Comparison of ENCODE assay signal across 8 cellular contexts in the genomic region with DNA sequence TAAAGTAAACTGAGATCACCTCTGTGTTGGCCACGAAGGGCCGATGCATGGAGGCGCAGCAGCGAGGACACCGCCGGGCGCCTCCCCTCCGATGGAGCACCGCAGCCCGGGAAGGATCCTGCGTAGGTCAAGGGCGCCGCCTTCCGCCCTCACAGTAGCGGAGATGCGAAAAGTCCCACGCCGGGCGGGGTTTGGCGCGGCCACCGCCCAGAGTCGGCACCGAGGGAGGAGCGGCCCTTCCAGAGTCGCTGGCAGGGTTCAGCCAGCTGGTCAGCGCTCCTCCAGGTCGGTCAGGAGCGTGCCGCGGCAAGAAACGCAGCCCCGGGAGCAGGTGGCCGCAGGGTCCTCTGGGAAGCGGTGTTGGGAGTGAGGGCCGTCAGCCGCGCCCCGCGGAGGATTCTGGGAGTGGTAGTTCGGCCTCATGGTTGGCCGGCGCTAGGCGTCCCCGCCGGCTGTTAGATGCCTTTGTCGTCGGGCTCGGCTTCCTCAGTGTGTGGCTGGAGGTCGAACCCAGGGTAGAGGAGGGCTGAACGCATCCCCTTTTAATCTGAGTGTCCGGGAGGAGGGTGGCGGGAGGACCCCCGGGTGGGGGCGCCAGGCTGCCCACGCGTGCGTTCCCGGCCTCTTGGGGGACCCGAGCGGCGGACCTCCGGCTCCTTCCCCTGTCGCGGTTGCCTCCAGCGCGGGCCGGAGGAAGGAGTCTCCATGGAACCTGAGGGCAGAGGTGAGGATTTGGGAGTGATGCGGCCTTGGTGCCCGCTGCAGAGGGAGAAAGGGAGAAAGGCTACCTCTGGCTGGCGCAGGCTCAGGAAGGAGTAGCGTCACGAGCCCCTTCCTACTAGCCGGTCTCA. TPM values are rescaled to one million over a fixed set of nuclear protein-coding genes. Genes with fewer than 3 reads are reported as not detected.
DNase-seq lines count a peak whose midpoint lies in the region; FAIRE-seq and TF ChIP-seq lines count a peak whose summit lies in the region.

A gene (plus strand): TSS at position 411 of the 851 bp plus-strand sequence. CDS start 295 bp downstream, at position 706.

- peak; percentile 33 for FAIRE-seq in G401.6 (lab: Jason Lieb, UNC)

- peak within 1 kb of the TSS; percentile 78 for H3K4me3 ChIP-seq in SJCRH30

- H3K36me3 Mint-ChIP-seq in activated naive CD4-positive, alpha-beta T cell treated with anti-CD3 and anti-CD28 coated beads for 36 hours (ENCODE audit: low read depth), result peaks cover 31% of the 10 kb centered on the region

- CTCF ChIA-PET in activated naive CD4-positive, alpha-beta T cell treated with anti-CD3 and anti-CD28 coated beads for 36 hours (lab: Charles Lee), result no interaction called here

- H3K4me1 ChIP-seq in SJCRH30, result no peaks in the 10 kb centered on the region

- peaks cover 24% of the 10 kb centered on the region for H3K36me3 ChIP-seq in SJCRH30

- peaks cover 12% of the 10 kb centered on the region for H3K4me1 Mint-ChIP-seq in activated naive CD4-positive, alpha-beta T cell treated with anti-CD3 and anti-CD28 coated beads for 36 hours (ENCODE audit: low read depth)

- peaks cover 25% of the 10 kb centered on the region for H3K9me3 Mint-ChIP-seq in activated naive CD4-positive, alpha-beta T cell treated with anti-CD3 and anti-CD28 coated beads for 36 hours

- DNase-seq in GOT3 (lab: John Stamatoyannopoulos, UW) (peak; percentile 35), SJCRH30 (peak; percentile 91 to 92), germinal center (ENCODE audit: low spot score) (peak; percentile 90), non-pigmented ciliary epithelial cell (ENCODE audit: low read depth) (peak; percentile 44), superior temporal gyrus (ENCODE audit: extremely low spot score) (peak; percentile 92)
- peak; percentile 86 for DNase-seq in activated naive CD4-positive, alpha-beta T cell treated with anti-CD3 and anti-CD28 coated beads for 36 hours

- no peaks in the 10 kb centered on the region for H3K27me3 ChIP-seq in SJCRH30

- H3K27ac Mint-ChIP-seq in activated naive CD4-positive, alpha-beta T cell treated with anti-CD3 and anti-CD28 coated beads for 36 hours, result peak within 1 kb of the TSS; percentile 57

- TF ChIP-seq CTCF in LNCAP (IDR thresholded peaks at IDR 0.05), result peak; percentile 61

- peak within 1 kb of the TSS; percentile 88 for H3K4me3 Mint-ChIP-seq in activated naive CD4-positive, alpha-beta T cell treated with anti-CD3 and anti-CD28 coated beads for 36 hours

- intact Hi-C loops in activated naive CD4-positive, alpha-beta T cell treated with anti-CD3 and anti-CD28 coated beads for 36 hours (cut with micrococcal nuclease), result loop anchor here (1.0 to 2.0 kb wide), 8 partner anchors 14 to 333 kb away; a partner anchor contains a TSS

- H3K27me3 Mint-ChIP-seq in activated naive CD4-positive, alpha-beta T cell treated with anti-CD3 and anti-CD28 coated beads for 36 hours (ENCODE audit: low read depth), result no peaks in the 10 kb centered on the region

- H3K27ac ChIP-seq in SJCRH30, result peak within 1 kb of the TSS; percentile 64

- peaks cover 8% of the 10 kb centered on the region for H3K9me3 ChIP-seq in SJCRH30 (replicated peaks)

RNA-seq across cellular contexts. Expression of the gene that starts here (rescaled TPM):
- 5.3 and 6.8 TPM in 2 replicates for total RNA-seq in SJCRH30 (2014; rRNA removed; shearing (Covaris generic))
- total RNA-seq in activated naive CD4-positive, alpha-beta T cell treated with anti-CD3 and anti-CD28 coated beads for 36 hours, result 1 to 10 TPM; 2.7 to 3.1 TPM

Comparison
In these comparisons a context has a peak if more than half of its experiments do, and no peak if none do; other contexts are left out.
1. Peak in every context shown above with its lines: DNase-seq, H3K4me3 ChIP-seq and H3K27ac ChIP-seq.
2. DNase-seq: peak in every context shown above with its lines; median percentile 92 in superior temporal gyrus; 92 in SJCRH30; 90 in germinal center; 86 in activated naive CD4-positive, alpha-beta T cell treated with anti-CD3 and anti-CD28 coated beads for 36 hours; 44 in non-pigmented ciliary epithelial cell; 35 in GOT3.